ENCODE assay signal across 1 cellular context in the genomic region with DNA sequence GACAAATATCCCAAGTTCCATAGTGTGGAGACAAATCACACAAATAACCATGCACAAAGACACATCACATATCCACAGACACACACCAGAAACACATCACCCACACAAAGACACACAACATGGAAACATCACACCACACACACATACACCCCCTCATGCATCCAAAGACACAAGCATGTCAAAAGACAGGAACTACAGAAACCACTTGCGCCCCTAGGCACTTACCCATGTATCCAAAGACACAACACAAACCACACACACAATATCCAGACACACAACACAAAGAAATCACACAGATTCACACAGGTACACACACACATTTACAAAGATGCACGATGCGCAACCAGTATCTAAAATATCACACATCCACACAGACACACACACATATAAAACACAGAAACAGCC.
A peak's percentile ranks its signal among the peaks of the same experiment; 100 is the strongest.
TF ChIP-seq lines count a peak whose summit lies in the region.

No MANE protein-coding gene starts in this region.

TF ChIP-seq in K562, 482 proteins besides CTCF, POLR2A, EP300 and RAD21:
- TF ChIP-seq SMARCA5 (IDR thresholded peaks at IDR 0.05) = peak; percentile 55; the same call in 1 of the 2 replicates
- peak; percentile 20; the same call in 1 of the 2 replicates for TF ChIP-seq LARP7 (IDR thresholded peaks at IDR 0.05)
- TF ChIP-seq ARID1B (IDR thresholded peaks at IDR 0.05) = peak; percentile 24; the same call in 1 of the 2 replicates
- TF ChIP-seq, protein P1, sequence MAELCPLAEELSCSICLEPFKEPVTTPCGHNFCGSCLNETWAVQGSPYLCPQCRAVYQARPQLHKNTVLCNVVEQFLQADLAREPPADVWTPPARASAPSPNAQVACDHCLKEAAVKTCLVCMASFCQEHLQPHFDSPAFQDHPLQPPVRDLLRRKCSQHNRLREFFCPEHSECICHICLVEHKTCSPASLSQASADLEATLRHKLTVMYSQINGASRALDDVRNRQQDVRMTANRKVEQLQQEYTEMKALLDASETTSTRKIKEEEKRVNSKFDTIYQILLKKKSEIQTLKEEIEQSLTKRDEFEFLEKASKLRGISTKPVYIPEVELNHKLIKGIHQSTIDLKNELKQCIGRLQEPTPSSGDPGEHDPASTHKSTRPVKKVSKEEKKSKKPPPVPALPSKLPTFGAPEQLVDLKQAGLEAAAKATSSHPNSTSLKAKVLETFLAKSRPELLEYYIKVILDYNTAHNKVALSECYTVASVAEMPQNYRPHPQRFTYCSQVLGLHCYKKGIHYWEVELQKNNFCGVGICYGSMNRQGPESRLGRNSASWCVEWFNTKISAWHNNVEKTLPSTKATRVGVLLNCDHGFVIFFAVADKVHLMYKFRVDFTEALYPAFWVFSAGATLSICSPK (IDR thresholded peaks at IDR 0.05; ENCODE audit: borderline replicate concordance) = peak; percentile 64; the same call in 1 of the 2 replicates
- TF ChIP-seq EGR1 (conservative IDR thresholded peaks at IDR 0.05) = 0 out of 2 replicates have a peak, but pooled peaks have one; percentile 13
- no peak for TF ChIP-seq L3MBTL2 (IDR thresholded peaks at IDR 0.05)
- no peak for TF ChIP-seq NR1H2 (CRISPR knock-in tag; IDR thresholded peaks at IDR 0.05)
- TF ChIP-seq PHF20 (IDR thresholded peaks at IDR 0.05; ENCODE audit: partially characterized antibody) = peak; percentile 17
- peak; percentile 55; the same call in 1 of the 2 replicates for TF ChIP-seq EHMT2 (IDR thresholded peaks at IDR 0.05)
- peak in 1 of 2 experiments; percentile 9; a peak in 1 of 4 replicates for TF ChIP-seq TRIM24 (IDR thresholded peaks at IDR 0.05)
- TF ChIP-seq CBX8 (IDR thresholded peaks at IDR 0.05; ENCODE audit: borderline replicate concordance, extremely low read depth, low read depth, low read length, poor library complexity, severe bottlenecking) = no peak
- TF ChIP-seq DPF2 (IDR thresholded peaks at IDR 0.05) = 0 out of 2 replicates have a peak, but pooled peaks have one; percentile 15
- TF ChIP-seq, protein P2, sequence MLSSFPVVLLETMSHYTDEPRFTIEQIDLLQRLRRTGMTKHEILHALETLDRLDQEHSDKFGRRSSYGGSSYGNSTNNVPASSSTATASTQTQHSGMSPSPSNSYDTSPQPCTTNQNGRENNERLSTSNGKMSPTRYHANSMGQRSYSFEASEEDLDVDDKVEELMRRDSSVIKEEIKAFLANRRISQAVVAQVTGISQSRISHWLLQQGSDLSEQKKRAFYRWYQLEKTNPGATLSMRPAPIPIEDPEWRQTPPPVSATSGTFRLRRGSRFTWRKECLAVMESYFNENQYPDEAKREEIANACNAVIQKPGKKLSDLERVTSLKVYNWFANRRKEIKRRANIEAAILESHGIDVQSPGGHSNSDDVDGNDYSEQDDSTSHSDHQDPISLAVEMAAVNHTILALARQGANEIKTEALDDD (IDR thresholded peaks at IDR 0.05) = no peak
- peak; percentile 53 for TF ChIP-seq ARHGAP35 (IDR thresholded peaks at IDR 0.05; ENCODE audit: partially characterized antibody)
- no peak for TF ChIP-seq FOXK2 (conservative IDR thresholded peaks at IDR 0.05 in 1 of 2, IDR thresholded peaks at IDR 0.05 in 1 of 2; ENCODE audit: low read depth in 2 of 2)
TF ChIP-seq in K562: peak in this region for 10.
